9 cellular contexts compared by ENCODE assay signal in genomic region chr10:119654540-119654939, GRCh38. TPM values are rescaled to one million over a fixed set of nuclear protein-coding genes. Genes with fewer than 3 reads are reported as not detected.
DNase-seq lines count a peak whose midpoint lies in the region; ATAC-seq and TF ChIP-seq lines count a peak whose summit lies in the region.
"Had no signal": no experiment of that assay in that cellular context is flagged by ENCODE, and none has a peak within 500 bp of the region (broad histone marks: within the 10 kb centered on the region; RNA-seq: fewer than 3 reads in every experiment).

No MANE protein-coding gene starts in this region.

- WGBS in mammary epithelial cell (ENCODE audit: low coverage, missing lambda C conversion rate): 3% methylated on average over 6 of the region's 6 CpGs

- peak overlapping the region; percentile 92 for H3K4me2 ChIP-seq in mammary epithelial cell (ENCODE audit: insufficient read depth, low read depth, low read length)

- H3K79me2 ChIP-seq in mammary epithelial cell (ENCODE audit: insufficient read depth, low read length): peaks cover 84% of the 10 kb centered on the region

- H3K4me3 ChIP-seq in AG04449 (ENCODE audit: low read depth, low read length) (peak overlapping the region; percentile 4), HUES6 (ENCODE audit: low read depth, low read length) (peak overlapping the region; percentile 14; the same call in 1 of the 2 replicates), mammary epithelial cell (replicated peaks in 1 of 3; ENCODE audit: insufficient read depth in 1 of 3, low read depth in 2 of 3, low read length in 3 of 3) (peak overlapping the region; percentile 95 to 97 (median 95)), muscle layer of colon (ENCODE audit: low read depth in 1 of 2, low read length in 2 of 2) (peak overlapping the region in 1 of 2 donors; percentile 43)
- H3K4me3 ChIP-seq: GM12878 had no signal

- ATAC-seq in HG02884 (IDR thresholded peaks at IDR 0.05; ENCODE audit: unreplicated experiment): no peak
- no peak for ATAC-seq in activated CD4-positive, CD25-positive, alpha-beta regulatory T cell treated with anti-CD3 and anti-CD28 coated beads, Interleukin-2, amount 50 U/mL, for 24 hours
- ATAC-seq: GM12878 had no signal

- POLR2A ChIA-PET in AG04449 (lab: Yijun Ruan, JAX): interaction anchor here (1.1 kb wide), 1 partner anchor 206 kb away, joined by 4 read pairs; no protein-coding TSS in a partner anchor

- H3K4me1 ChIP-seq in HUES6 (ENCODE audit: control insufficient read depth, insufficient read depth, low read length): peaks cover 59% of the 10 kb centered on the region
- peaks cover 61% of the 10 kb centered on the region for H3K4me1 ChIP-seq in mammary epithelial cell (ENCODE audit: insufficient read depth, low read length)
- peaks cover 67% of the 10 kb centered on the region for H3K4me1 ChIP-seq in muscle layer of colon (ENCODE audit: insufficient read depth, low read length)

- in situ Hi-C loops in mammary epithelial cell (cut with MboI; ENCODE audit: low sequenced_read_pairs in 2 of 2): loop anchor here in 1 of 2 donors (10.0 kb wide), 1 partner anchor 50 kb away; no protein-coding TSS in a partner anchor

- CTCF ChIA-PET in AG04449 (lab: Yijun Ruan, JAX) (interaction anchor here (0.8 to 3.3 kb wide), 6 partner anchors 10 to 455 kb away, joined by 3 to 19 read pairs (median 12); no protein-coding TSS in a partner anchor), mammary epithelial cell (lab: Charles Lee; ENCODE audit: low non-redundant PET) (no interaction called here)

- H3K9ac ChIP-seq in HUES6 (ENCODE audit: low read length) (peak overlapping the region; percentile 27), mammary epithelial cell (ENCODE audit: insufficient read depth, low read length) (peak overlapping the region; percentile 87), muscle layer of colon (ENCODE audit: low read length) (peak overlapping the region; percentile 45)

- H3K36me3 ChIP-seq in HUES6 (ENCODE audit: control insufficient read depth, insufficient read depth, low read length) (peaks cover 10% of the 10 kb centered on the region; the same call in 1 of the 2 replicates), mammary epithelial cell (ENCODE audit: insufficient read depth, low read length) (peaks cover 10% of the 10 kb centered on the region), muscle layer of colon (ENCODE audit: insufficient read depth, low read length) (no peaks in the 10 kb centered on the region)

- H4K20me1 ChIP-seq in mammary epithelial cell (ENCODE audit: insufficient read depth, low read length): no peaks in the 10 kb centered on the region

- DNase-seq in AG04449 (ENCODE audit: low read depth, low spot score) (no peak), mammary epithelial cell (peak; percentile 80), NCI-H774 (lab: John Stamatoyannopoulos, UW) (no peak), COR-L47 (lab: John Stamatoyannopoulos, UW) (no peak)

- H3K27ac ChIP-seq in HUES6 (ENCODE audit: low read depth, low read length) (no peak overlapping the region), mammary epithelial cell (ENCODE audit: insufficient read depth, low read depth, low read length) (peak overlapping the region; percentile 43), muscle layer of colon (ENCODE audit: low read depth, low read length) (peak overlapping the region; percentile 85)

- peaks cover 2% of the 10 kb centered on the region for H3K9me3 ChIP-seq in HUES6 (ENCODE audit: control insufficient read depth, insufficient read depth, low read depth, low read length)
- no peaks in the 10 kb centered on the region for H3K9me3 ChIP-seq in mammary epithelial cell (replicated peaks; ENCODE audit: insufficient read depth, low read length)
- H3K9me3 ChIP-seq in muscle layer of colon (ENCODE audit: low read length): no peaks in the 10 kb centered on the region

- H3K27me3 ChIP-seq in HUES6 (ENCODE audit: control insufficient read depth, insufficient read depth, low read length): no peaks in the 10 kb centered on the region
- H3K27me3 ChIP-seq in mammary epithelial cell (ENCODE audit: insufficient read depth, low read length): no peaks in the 10 kb centered on the region
- H3K27me3 ChIP-seq in muscle layer of colon (ENCODE audit: control insufficient read depth in 1 of 2, insufficient read depth in 2 of 2, low read length in 2 of 2): no peaks in the 10 kb centered on the region

- BruUV-seq in mammary epithelial cell (replicated peaks; lab: Mats Ljungman, UMichigan): no TSS peak

- intact Hi-C loops in mammary epithelial cell (cut with micrococcal nuclease): loop anchor here (2.0 to 10.0 kb wide), 3 partner anchors 72 to 850 kb away; partner anchors contain the start of gene INPP5F

- dilution Hi-C loops in mammary epithelial cell (cut with HindIII; ENCODE audit: low sequenced_read_pairs): no loop called here

- TF ChIP-seq CTCF in AG04449 (IDR thresholded peaks at IDR 0.05; ENCODE audit: insufficient read depth, low read length, missing control alignments) (no peak), mammary epithelial cell (conservative IDR thresholded peaks at IDR 0.05 in 1 of 2, IDR thresholded peaks at IDR 0.05 in 1 of 2; ENCODE audit: extremely low read depth in 1 of 2, insufficient read depth in 1 of 2, low read depth in 1 of 2, low read length in 2 of 2) (no peak)

- no peak overlapping the region for H2AFZ ChIP-seq in mammary epithelial cell (ENCODE audit: low read depth, low read length)

RNA-seq across cellular contexts. Expression of gene BAG3, which starts 3.4 kb away (rescaled TPM):
- total RNA-seq in mammary epithelial cell: 100 to 1,000 TPM in 1 of 2 donors, 10 to 100 TPM in 1; 41.0 to 117 TPM
- polyA plus RNA-seq in mammary epithelial cell: 43.5 TPM
- 89.4 TPM for polyA minus RNA-seq in mammary epithelial cell

RNA-seq across cellular contexts. Expression of gene TIAL1, which starts 57.8 kb away (rescaled TPM):
- total RNA-seq in mammary epithelial cell: 100 to 1,000 TPM in 1 of 2 donors, 10 to 100 TPM in 1; 47.8 to 141 TPM
- polyA plus RNA-seq in mammary epithelial cell: 66.3 TPM
- 25.1 TPM for polyA minus RNA-seq in mammary epithelial cell

Comparison
In these comparisons a context has a peak if more than half of its experiments do, and no peak if none do; other contexts are left out.
1. H3K9ac ChIP-seq: peak in every context shown above with its lines; median percentile 87 in mammary epithelial cell; 45 in muscle layer of colon; 27 in HUES6.